8 cellular contexts compared by ENCODE assay signal in the genomic region with DNA sequence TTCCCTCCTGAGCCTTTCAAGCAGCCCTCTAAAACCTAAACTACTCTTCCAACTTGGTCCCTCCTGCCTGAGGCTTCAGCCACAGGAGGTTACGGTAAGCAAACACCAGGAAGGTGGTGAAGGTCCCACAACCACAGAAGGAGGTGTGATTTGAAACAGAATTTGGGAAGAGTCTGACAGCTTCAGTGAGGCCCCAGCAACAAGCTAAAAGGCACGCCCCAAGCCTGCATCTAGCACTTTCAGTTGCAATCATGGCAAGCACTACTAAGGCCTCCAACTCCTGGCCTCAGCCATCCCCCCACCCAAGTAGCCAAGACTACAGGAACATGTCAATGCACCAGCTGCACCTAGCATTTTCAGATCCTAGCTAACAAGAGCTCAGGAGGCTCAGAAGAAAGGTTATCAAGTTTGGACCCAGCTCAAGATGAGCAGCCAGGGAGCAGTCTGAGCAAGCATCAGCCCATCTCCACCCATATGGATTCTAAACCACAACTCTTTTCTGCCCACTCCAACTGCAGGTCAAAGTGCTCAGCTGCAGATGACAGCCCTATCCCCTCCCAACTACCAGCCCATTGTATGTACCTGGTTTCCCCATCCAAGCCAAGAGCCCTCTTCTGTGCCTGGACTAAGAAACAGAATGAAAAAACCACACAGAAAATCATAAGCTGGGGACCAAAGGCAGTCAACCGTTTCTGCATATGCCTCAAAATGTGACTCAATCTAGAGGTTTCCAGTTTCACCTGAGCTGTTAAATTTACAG. TPM values are rescaled to one million over a fixed set of nuclear protein-coding genes. Genes with fewer than 3 reads are reported as not detected.
A peak's percentile ranks its signal among the peaks of the same experiment; 100 is the strongest.
DNase-seq lines count a peak whose midpoint lies in the region; ATAC-seq and TF ChIP-seq lines count a peak whose summit lies in the region.

No MANE protein-coding gene starts in this region.

- H3K36me3 Mint-ChIP-seq in endothelial cell (ENCODE audit: low read depth, unreplicated experiment): peaks cover 19% of the 10 kb centered on the region

- H3K4me1 ChIP-seq in RWPE2 (ENCODE audit: insufficient read depth, poor library complexity, severe bottlenecking) (peaks cover 78% of the 10 kb centered on the region), skeletal muscle satellite cell (ENCODE audit: control insufficient read depth, insufficient read depth, low read length) (peaks cover 79% of the 10 kb centered on the region)

- H3K4me3 ChIP-seq in RWPE2 (ENCODE audit: severe bottlenecking) (no peak overlapping the region), skeletal muscle satellite cell (ENCODE audit: low read length) (peak overlapping the region; percentile 45)

- H3K27me3 ChIP-seq in RWPE2 (ENCODE audit: insufficient read depth, poor library complexity, severe bottlenecking) (no peaks in the 10 kb centered on the region), skeletal muscle satellite cell (ENCODE audit: control insufficient read depth, insufficient read depth, low read length) (no peaks in the 10 kb centered on the region)

- peak overlapping the region; percentile 18 for H3K9ac ChIP-seq in skeletal muscle satellite cell (ENCODE audit: low read depth, low read length)

- ATAC-seq in HG02610 (IDR thresholded peaks at IDR 0.05; ENCODE audit: unreplicated experiment): peak; percentile 28
- no peak for ATAC-seq in RWPE2 (ENCODE audit: low read depth)

- H3K9me3 Mint-ChIP-seq in endothelial cell (ENCODE audit: unreplicated experiment): no peaks in the 10 kb centered on the region

- peak overlapping the region; percentile 100 for H3K27ac ChIP-seq in RWPE2 (ENCODE audit: poor library complexity, severe bottlenecking)

- TF ChIP-seq CTCF in RWPE2 (IDR thresholded peaks at IDR 0.05; ENCODE audit: poor library complexity, severe bottlenecking) (no peak), endothelial cell (IDR thresholded peaks at IDR 0.05; ENCODE audit: unreplicated experiment) (no peak)

- peak overlapping the region; percentile 94 for H3K27ac Mint-ChIP-seq in endothelial cell (ENCODE audit: unreplicated experiment)

- H3K4me1 Mint-ChIP-seq in endothelial cell (ENCODE audit: unreplicated experiment): peaks cover 59% of the 10 kb centered on the region

- H3K9me3 ChIP-seq in RWPE2 (ENCODE audit: severe bottlenecking) (no peaks in the 10 kb centered on the region), skeletal muscle satellite cell (replicated peaks; ENCODE audit: low read length) (no peaks in the 10 kb centered on the region)

- H3K27me3 Mint-ChIP-seq in endothelial cell (ENCODE audit: unreplicated experiment): peaks cover 22% of the 10 kb centered on the region

- DNase-seq in GF-D8 (lab: John Stamatoyannopoulos, UW): peak; percentile 71
- DNase-seq in RWPE2 (ENCODE audit: low spot score): no peak
- no peak for DNase-seq in endothelial cell (ENCODE audit: low spot score)
- no peak for DNase-seq in NCI-H1930 (lab: John Stamatoyannopoulos, UW)
- no peak for DNase-seq in anterior cingulate cortex (lab: John Stamatoyannopoulos, UW)
- DNase-seq in occipital lobe (lab: John Stamatoyannopoulos, UW): no peak

- H3K36me3 ChIP-seq in RWPE2 (ENCODE audit: low read depth): peaks cover 36% of the 10 kb centered on the region
- peaks cover 31% of the 10 kb centered on the region for H3K36me3 ChIP-seq in skeletal muscle satellite cell (ENCODE audit: insufficient read depth, low read length)

- H3K4me2 ChIP-seq in skeletal muscle satellite cell (ENCODE audit: low read length): peak overlapping the region; percentile 88

- H3K4me3 Mint-ChIP-seq in endothelial cell (ENCODE audit: unreplicated experiment): peak overlapping the region; percentile 60

RNA-seq across cellular contexts. Expression of a gene that starts 10.4 kb away (rescaled TPM):
- 136 TPM for total RNA-seq in endothelial cell (ENCODE audit: unreplicated experiment)
- 722 and 788 TPM in 2 replicates for total RNA-seq in skeletal muscle satellite cell (2012; rRNA removed)
- 18.6 TPM for total RNA-seq in occipital lobe

RNA-seq across cellular contexts. Expression of a gene that starts 16.6 kb away (rescaled TPM):
- 1,951 TPM for total RNA-seq in endothelial cell (ENCODE audit: unreplicated experiment)
- 999 and 1,397 TPM in 2 replicates for total RNA-seq in skeletal muscle satellite cell (2012; rRNA removed)
- 1,633 TPM for total RNA-seq in occipital lobe

RNA-seq across cellular contexts. Expression of a gene that starts 34.3 kb away (rescaled TPM):
- 21.2 TPM for total RNA-seq in endothelial cell (ENCODE audit: unreplicated experiment)
- 6.1 and 8.1 TPM in 2 replicates for total RNA-seq in skeletal muscle satellite cell (2012; rRNA removed)
- total RNA-seq in occipital lobe: 4.5 TPM

RNA-seq across cellular contexts. Expression of a gene that starts 44.6 kb away (rescaled TPM):
- total RNA-seq in endothelial cell (ENCODE audit: unreplicated experiment) (157 TPM), occipital lobe (129 TPM)
- total RNA-seq in skeletal muscle satellite cell (2012; rRNA removed): 90.0 and 104 TPM in 2 replicates

RNA-seq across cellular contexts. Expression of a gene that starts 55.5 kb away (rescaled TPM):
- total RNA-seq in endothelial cell (ENCODE audit: unreplicated experiment) (98.6 TPM), occipital lobe (4.5 TPM)
- 13.8 and 19.0 TPM in 2 replicates for total RNA-seq in skeletal muscle satellite cell (2012; rRNA removed)
